ENCODE assay signal across 25 cellular contexts in the genomic region with DNA sequence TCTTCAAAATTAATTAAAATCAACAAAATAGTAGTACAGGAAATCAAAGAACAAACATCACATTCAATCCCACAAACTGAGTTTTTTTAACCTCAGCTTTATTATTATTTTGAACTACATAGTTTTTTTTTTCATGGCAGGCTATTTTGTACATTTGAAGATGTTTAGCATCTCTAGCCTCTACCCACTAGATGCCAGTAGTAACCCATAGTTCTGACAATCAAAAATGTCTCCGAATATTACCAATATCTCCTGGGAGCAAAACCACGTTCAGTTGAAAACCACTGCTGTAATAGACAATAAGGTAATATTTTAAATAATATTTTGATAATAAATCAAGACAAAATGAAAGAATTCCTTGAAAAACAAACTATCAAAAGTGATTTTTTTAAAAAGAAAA.
DNase-seq lines count a peak whose midpoint lies in the region; ATAC-seq and TF ChIP-seq lines count a peak whose summit lies in the region.
"Had no signal": no experiment of that assay in that cellular context is flagged by ENCODE, and none has a peak within 500 bp of the region (broad histone marks: within the 10 kb centered on the region; RNA-seq: fewer than 3 reads in every experiment).

No MANE protein-coding gene starts in this region.

- H3K56ac ChIP-seq in mesendoderm (ENCODE audit: low read length): no peak overlapping the region

- peak; percentile 58 for DNase-seq in NCI-H82 (lab: John Stamatoyannopoulos, UW)
- no peak for DNase-seq in NCI-H82 treated with DMSO at 0.1 percent for 48 hours (lab: John Stamatoyannopoulos, UW; ENCODE audit: unreplicated experiment)
- peak; percentile 2 for DNase-seq in OCI-M1 (lab: John Stamatoyannopoulos, UW)
- peak; percentile 28 for DNase-seq in mesendoderm
- DNase-seq in NCI-H2171 (lab: John Stamatoyannopoulos, UW): no peak
- no peak for DNase-seq in NCI-H146 (lab: John Stamatoyannopoulos, UW)
- DNase-seq: 8988T; activated CD4-positive, alpha-beta T cell treated with anti-CD3 and anti-CD28 coated beads for 36 hours; activated CD8-positive, alpha-beta memory T cell treated with anti-CD3 and anti-CD28 coated beads, Interleukin-2, amount 50 U/mL, for 48 hours; activated CD8-positive, alpha-beta T cell treated with anti-CD3 and anti-CD28 coated beads for 36 hours; activated naive CD4-positive, alpha-beta T cell treated with anti-CD3 and anti-CD28 coated beads for 36 hours; CD4-positive, alpha-beta T cell; dermis blood vessel endothelial cell; foreskin fibroblast; left lung; NCI-H2029 treated with DMSO at 0.1 percent for 48 hours; NCI-H226; NCI-H774; right cardiac atrium; SHP77; stimulated activated CD4-positive, alpha-beta T cell treated with anti-CD3 and anti-CD28 coated beads, Interleukin-1b, Interleukin-23, amount 100 ng/mL, for 48 hours; stimulated activated naive CD8-positive, alpha-beta T cell treated with anti-CD3 and anti-CD28 coated beads, Interleukin-15, Interleukin-2, amounts not matched to agents 100 U/mL and 50 U/mL, for 24 hours had no signal

- H2BK120ac ChIP-seq in mesendoderm (ENCODE audit: low read depth, low read length): no peak overlapping the region

- H2BK5ac ChIP-seq in mesendoderm (ENCODE audit: low read length): no peak overlapping the region

- no peak overlapping the region for H3K4me3 ChIP-seq in mesendoderm (ENCODE audit: low read length)
- H3K4me3 ChIP-seq: esophagus muscularis mucosa, left lung had no signal

- TF ChIP-seq CTCF in LNCAP (IDR thresholded peaks at IDR 0.05): peak; percentile 31; the same call in 1 of the 2 replicates

- H3K4me1 ChIP-seq in mesendoderm (ENCODE audit: control insufficient read depth, low read depth, low read length): no peaks in the 10 kb centered on the region
- H3K4me1 ChIP-seq: esophagus muscularis mucosa, left lung had no signal

- WGBS in mesendoderm (ENCODE audit: extremely low coverage, insufficient coverage, low lambda C conversion rate): no CpG with 5 or more reads among the region's 2 CpGs

- H2AK5ac ChIP-seq in mesendoderm (ENCODE audit: low read length): no peak overlapping the region

- no peaks in the 10 kb centered on the region for H3K79me2 ChIP-seq in mesendoderm (ENCODE audit: control insufficient read depth, insufficient read depth, low read length)

- no peak overlapping the region for H4K8ac ChIP-seq in mesendoderm (ENCODE audit: low read depth, low read length)

- no peak overlapping the region for H3K4ac ChIP-seq in mesendoderm (ENCODE audit: low read depth, low read length)

- no peaks in the 10 kb centered on the region for H3K36me3 ChIP-seq in mesendoderm (ENCODE audit: control insufficient read depth, insufficient read depth, low read length)
- H3K36me3 ChIP-seq: esophagus muscularis mucosa, left lung had no signal

- no peak overlapping the region for H4K5ac ChIP-seq in mesendoderm (ENCODE audit: low read length)

- no peak for ATAC-seq in HG03469 (IDR thresholded peaks at IDR 0.05; ENCODE audit: unreplicated experiment)
- ATAC-seq: activated CD4-positive, alpha-beta T cell treated with anti-CD3 and anti-CD28 coated beads for 36 hours; activated CD8-positive, alpha-beta T cell treated with anti-CD3 and anti-CD28 coated beads for 36 hours; left lung; right cardiac atrium; stimulated activated naive CD8-positive, alpha-beta T cell treated with anti-CD3 and anti-CD28 coated beads, Interleukin-15, Interleukin-2, amounts not matched to agents 100 U/mL and 50 U/mL, for 24 hours had no signal

- no peak overlapping the region for H2BK15ac ChIP-seq in mesendoderm (replicated peaks; ENCODE audit: low read depth)

- no peak overlapping the region for H3K23ac ChIP-seq in mesendoderm (ENCODE audit: low read length)

- H3K27me3 ChIP-seq in mesendoderm (ENCODE audit: insufficient read depth, low read length, poor library complexity): no peaks in the 10 kb centered on the region
- H3K27me3 ChIP-seq: esophagus muscularis mucosa, left lung had no signal

- H3K18ac ChIP-seq in mesendoderm (ENCODE audit: low read length): no peak overlapping the region

- no peak overlapping the region for H3K27ac ChIP-seq in mesendoderm (ENCODE audit: low read depth, low read length)
- H3K27ac ChIP-seq: esophagus muscularis mucosa, left lung had no signal

- H3K79me1 ChIP-seq in mesendoderm (ENCODE audit: low read length): no peaks in the 10 kb centered on the region

- no peak overlapping the region for H3K9ac ChIP-seq in mesendoderm (ENCODE audit: low read length)

- H3K4me2 ChIP-seq in mesendoderm (ENCODE audit: low read length): no peak overlapping the region

Comparison
In these comparisons a context has a peak if more than half of its experiments do, and no peak if none do; other contexts are left out.
1. DNase-seq: peak in NCI-H82 (single experiment), OCI-M1 (single experiment) and mesendoderm (single experiment); none in NCI-H82 treated with DMSO at 0.1 percent for 48 hours (single experiment), NCI-H2171 (single experiment) and NCI-H146 (single experiment).